Comparison of ENCODE assay signal across 25 cellular contexts in genomic region chr11:28488336-28488735, GRCh38.
"Had no signal": no experiment of that assay in that cellular context is flagged by ENCODE, and none has a peak within 500 bp of the region (broad histone marks: within the 10 kb centered on the region; RNA-seq: fewer than 3 reads in every experiment).

No MANE protein-coding gene starts in this region.

- DNase-seq: islet precursor cell; left ventricle myocardium inferior; midbrain; naive thymus-derived CD8-positive, alpha-beta T cell; nucleus accumbens; pancreas; posterior cingulate gyrus; retina; right cardiac atrium; stimulated activated CD4-positive, alpha-beta T cell treated with anti-CD3 and anti-CD28 coated beads, Interleukin-12 subunit alpha, Interleukin-12 subunit beta, amount 100 ng/mL, for 4 hours; stimulated activated CD4-positive, alpha-beta T cell treated with anti-CD3 and anti-CD28 coated beads, Interleukin-15, amount 100 ng/mL, for 24 hours; stimulated activated CD4-positive, alpha-beta T cell treated with anti-CD3 and anti-CD28 coated beads, Interleukin-2, amount 100 ng/mL, for 24 hours; stimulated activated CD4-positive, alpha-beta T cell treated with anti-CD3 and anti-CD28 coated beads, Interleukin-4, amount 100 ng/mL, for 1 hour; stimulated activated naive B cell treated with anti-CD40 and anti-IgM and Interleukin-4, amounts not matched to agents 10 μg/mL and 1 μg/mL and 100 μg/mL, for 72 hours; stimulated activated naive CD8-positive, alpha-beta T cell treated with anti-CD3 and anti-CD28 coated beads, Interleukin-15, Interleukin-2, amounts not matched to agents 100 U/mL and 50 U/mL, for 24 hours; stomach; testis; thyroid gland; trophoblast cell; upper lobe of right lung had no signal

- H3K4me1 ChIP-seq: left ventricle myocardium inferior, pancreas, prostate gland, stomach, testis, thyroid gland, upper lobe of right lung had no signal

- ATAC-seq: naive thymus-derived CD8-positive, alpha-beta T cell; pancreas; right cardiac atrium; sciatic nerve; stimulated activated naive B cell treated with anti-CD40 and anti-IgM and Interleukin-4, amounts not matched to agents 10 μg/mL and 1 μg/mL and 100 μg/mL, for 72 hours; stimulated activated naive CD8-positive, alpha-beta T cell treated with anti-CD3 and anti-CD28 coated beads, Interleukin-15, Interleukin-2, amounts not matched to agents 100 U/mL and 50 U/mL, for 24 hours; upper lobe of right lung had no signal

- H3K36me3 ChIP-seq: left ventricle myocardium inferior, pancreas, prostate gland, stomach, thyroid gland, upper lobe of right lung had no signal

- H2AFZ ChIP-seq: hepatocyte had no signal

- H3K4me3 ChIP-seq: hepatocyte, left ventricle myocardium inferior, lung, pancreas, prostate gland, skin epidermis, stomach, testis, thyroid gland, upper lobe of right lung had no signal

- H3K9me3 ChIP-seq: left ventricle myocardium inferior, pancreas, prostate gland, stomach, testis, thyroid gland, upper lobe of right lung had no signal

- H3K79me2 ChIP-seq: hepatocyte had no signal

- H3K4me2 ChIP-seq: hepatocyte had no signal

- H3K27me3 ChIP-seq: hepatocyte, pancreas, stomach, testis, thyroid gland, upper lobe of right lung had no signal

- H3K27ac ChIP-seq: hepatocyte, left ventricle myocardium inferior, pancreas, prostate gland, skin epidermis, stomach, testis, thyroid gland, upper lobe of right lung had no signal
